ENCODE assay signal across 1 cellular context in genomic region chr2:8380026-8380425, GRCh38.
TF ChIP-seq lines count a peak whose summit lies in the region.

No MANE protein-coding gene starts in this region.

TF ChIP-seq in H1, 55 proteins besides CTCF, POLR2A, EP300 and RAD21:
- TF ChIP-seq SP2 (IDR thresholded peaks at IDR 0.05; ENCODE audit: low read length) (no peak), CEBPB (IDR thresholded peaks at IDR 0.05; ENCODE audit: low read depth, low read length) (no peak), BCL11A (IDR thresholded peaks at IDR 0.05; ENCODE audit: low read depth in 2 of 2, low read length in 2 of 2) (no peak), JUN (IDR thresholded peaks at IDR 0.05; ENCODE audit: low read depth, low read length) (no peak), MAFK (IDR thresholded peaks at IDR 0.05; ENCODE audit: low read depth, low read length) (no peak), KDM4A (IDR thresholded peaks at IDR 0.05; ENCODE audit: low read depth, low read length, severe bottlenecking) (no peak), ZNF274 (IDR thresholded peaks at IDR 0.05; ENCODE audit: borderline replicate concordance, extremely low read depth, low read length) (no peak), SP1 (IDR thresholded peaks at IDR 0.05; ENCODE audit: low read depth, low read length) (no peak), TAF1 (IDR thresholded peaks at IDR 0.05; ENCODE audit: low read depth, low read length) (no peak), CBX5 (IDR thresholded peaks at IDR 0.05; ENCODE audit: low read depth, low read length) (no peak), TEAD4 (IDR thresholded peaks at IDR 0.05; ENCODE audit: low read depth, low read length) (no peak)
